Comparison of ENCODE assay signal across 23 cellular contexts in the genomic region with DNA sequence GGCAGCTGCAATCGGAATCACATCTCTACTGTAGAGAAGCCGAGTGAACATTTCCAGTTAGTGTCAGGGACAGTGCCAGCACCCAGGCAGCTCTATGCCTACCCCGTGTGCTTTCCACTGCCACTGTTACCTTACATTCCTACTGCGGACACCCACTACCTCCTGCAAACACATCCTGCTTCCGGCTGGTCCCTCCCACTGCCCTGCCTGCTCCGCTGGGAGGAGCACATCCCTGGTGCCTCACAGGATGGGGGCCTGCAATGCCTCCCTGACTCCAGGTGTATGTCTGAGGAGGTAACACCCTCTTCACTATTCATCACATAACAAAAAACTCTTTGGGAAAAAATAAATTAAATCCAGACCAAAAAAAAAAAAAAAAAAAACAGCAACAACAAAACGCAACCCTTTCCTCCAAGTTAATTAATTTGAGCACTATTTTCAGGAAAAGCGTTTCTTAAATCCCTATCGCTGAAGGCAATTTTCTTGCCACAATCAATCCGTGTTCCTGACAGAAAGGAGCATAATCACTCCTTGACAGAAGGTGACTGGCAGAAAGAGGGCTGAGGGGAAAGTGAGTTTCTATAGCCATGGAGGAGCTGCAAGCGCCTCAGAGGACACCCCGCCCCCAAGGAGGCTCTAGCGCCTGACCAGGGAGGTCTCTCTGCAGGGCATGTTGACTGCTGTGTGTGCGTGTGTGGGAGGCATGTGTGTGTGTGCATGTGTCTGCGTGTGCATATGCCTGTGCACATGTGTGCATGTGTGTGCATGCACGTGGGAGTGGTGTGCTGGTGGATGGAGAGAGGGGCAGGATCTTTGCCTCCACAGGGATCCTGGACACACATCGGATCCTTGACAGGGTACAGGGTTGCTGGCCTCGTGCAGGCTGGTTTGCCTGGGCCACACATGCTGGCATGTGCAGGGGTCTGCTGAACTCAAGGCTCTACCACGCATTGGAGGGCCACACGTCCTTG.
DNase-seq lines count a peak whose midpoint lies in the region; ATAC-seq and TF ChIP-seq lines count a peak whose summit lies in the region.
"Had no signal": no experiment of that assay in that cellular context is flagged by ENCODE, and none has a peak within 500 bp of the region (broad histone marks: within the 10 kb centered on the region; RNA-seq: fewer than 3 reads in every experiment).

No MANE protein-coding gene starts in this region.

- H3K56ac ChIP-seq in IMR-90 (ENCODE audit: extremely low read depth, insufficient read depth, low read length): no peak overlapping the region

- H3K4me3 ChIP-seq in H7 (ENCODE audit: insufficient read depth, low read depth, low read length) (no peak overlapping the region), IMR-90 (ENCODE audit: insufficient read depth, low read depth, low read length) (no peak overlapping the region), osteoblast (ENCODE audit: insufficient read depth, low read length) (no peak overlapping the region), ascending aorta (no peak overlapping the region)

- no peak overlapping the region for H2BK5ac ChIP-seq in IMR-90 (ENCODE audit: low read depth, low read length, poor library complexity, severe bottlenecking)

- H4K8ac ChIP-seq in IMR-90 (ENCODE audit: low read depth in 2 of 2, low read length in 2 of 2): no peak overlapping the region

- dilution Hi-C loops in IMR-90 (cut with HindIII; ENCODE audit: low sequenced_read_pairs, unreplicated experiment): no loop called here

- no peak overlapping the region for H3K18ac ChIP-seq in IMR-90 (ENCODE audit: low read depth, low read length)

- no peak overlapping the region for H2AK5ac ChIP-seq in IMR-90 (ENCODE audit: low read depth, low read length)

- H3K36me3 Mint-ChIP-seq in activated T-helper 17 cell treated with anti-CD3 and anti-CD28 coated beads, Interleukin-2, amount 50 U/mL, for 72 hours (ENCODE audit: low read depth): no peaks in the 10 kb centered on the region
- H3K36me3 Mint-ChIP-seq: CD4-positive, alpha-beta memory T cell had no signal

- TF ChIP-seq RAD21 in IMR-90 (IDR thresholded peaks at IDR 0.05; ENCODE audit: low read length): no peak

- H3K4ac ChIP-seq in IMR-90 (ENCODE audit: low read depth, low read length): no peak overlapping the region

- H3K9me3 Mint-ChIP-seq in activated T-helper 17 cell treated with anti-CD3 and anti-CD28 coated beads, Interleukin-2, amount 50 U/mL, for 72 hours: peaks cover 3% of the 10 kb centered on the region

- 55% methylated on average over 7 of the region's 20 CpGs; no CpG with 5 or more reads in 1 of the 2 experiments for WGBS in IMR-90 (ENCODE audit: extremely low coverage in 2 of 2, insufficient read length in 1 of 2), 2 experiments

- H3K27ac ChIP-seq in IMR-90 (ENCODE audit: insufficient read depth, low read length) (no peak overlapping the region), osteoblast (ENCODE audit: low read depth, low read length) (no peak overlapping the region), ascending aorta (no peak overlapping the region)

- DNase-seq in H7: peak; percentile 49
- DNase-seq in IMR-90: no peak
- DNase-seq in iPS-NIHi11 (ENCODE audit: low spot score): peak; percentile 44
- peak; percentile 66 for DNase-seq in osteoblast (ENCODE audit: insufficient read length, low spot score, missing footprints)
- DNase-seq in ascending aorta (ENCODE audit: low spot score in 2 of 2): no peak
- DNase-seq: C1 segment of cervical spinal cord; CD4-positive, alpha-beta memory T cell; COR-L47; DMS53; HCEC 1CT; KBM-7; MV-4-11; NCI-H1105; NCI-H1436 treated with DMSO at 0.1 percent for 48 hours; NCI-H187 treated with DMSO at 0.1 percent for 48 hours; NCI-H2171 treated with DMSO at 0.1 percent for 48 hours; NCI-H446 treated with DMSO at 0.1 percent for 48 hours; NCI-H526; NCI-H82; Right ventricle myocardium superior; RPMI8226 had no signal

- no peaks in the 10 kb centered on the region for H3K79me2 ChIP-seq in osteoblast (ENCODE audit: insufficient read depth, low read length)

- H4K5ac ChIP-seq in IMR-90 (ENCODE audit: low read depth, low read length): no peak overlapping the region

- H3K4me1 ChIP-seq in IMR-90 (ENCODE audit: control insufficient read depth, insufficient read depth, low read length) (no peaks in the 10 kb centered on the region), osteoblast (ENCODE audit: insufficient read depth, low read length) (no peaks in the 10 kb centered on the region), ascending aorta (no peaks in the 10 kb centered on the region)

- H4K91ac ChIP-seq in IMR-90 (ENCODE audit: insufficient read depth, low read depth, low read length): no peak overlapping the region

- no peak for TF ChIP-seq CTCF in IMR-90 (conservative IDR thresholded peaks at IDR 0.05; ENCODE audit: low read depth, low read length)
- no peak for TF ChIP-seq CTCF in osteoblast (IDR thresholded peaks at IDR 0.05; ENCODE audit: extremely low read depth, low read depth, low read length)
- no peak for TF ChIP-seq CTCF in ascending aorta (IDR thresholded peaks at IDR 0.05)

- TF ChIP-seq POLR2A in IMR-90 (IDR thresholded peaks at IDR 0.05; ENCODE audit: low read depth, low read length): no peak

- no peaks in the 10 kb centered on the region for H3K4me1 Mint-ChIP-seq in activated T-helper 17 cell treated with anti-CD3 and anti-CD28 coated beads, Interleukin-2, amount 50 U/mL, for 72 hours
- H3K4me1 Mint-ChIP-seq: CD4-positive, alpha-beta memory T cell had no signal

- H3K27me3 ChIP-seq in H7 (ENCODE audit: control insufficient read depth, insufficient read depth, low read length) (no peaks in the 10 kb centered on the region), IMR-90 (ENCODE audit: control insufficient read depth, insufficient read depth, low read length) (peaks cover 7% of the 10 kb centered on the region), osteoblast (ENCODE audit: insufficient read depth, low read length) (no peaks in the 10 kb centered on the region), ascending aorta (no peaks in the 10 kb centered on the region)

- no peaks in the 10 kb centered on the region for H3K27me3 Mint-ChIP-seq in activated T-helper 17 cell treated with anti-CD3 and anti-CD28 coated beads, Interleukin-2, amount 50 U/mL, for 72 hours
- H3K27me3 Mint-ChIP-seq: CD4-positive, alpha-beta memory T cell had no signal

- peak overlapping the region; percentile 39 for H2AFZ ChIP-seq in IMR-90 (replicated peaks; ENCODE audit: low read length, poor library complexity)
- no peak overlapping the region for H2AFZ ChIP-seq in osteoblast (ENCODE audit: low read length)

- H3K4me3 Mint-ChIP-seq in activated T-helper 17 cell treated with anti-CD3 and anti-CD28 coated beads, Interleukin-2, amount 50 U/mL, for 72 hours: no peak overlapping the region
- H3K4me3 Mint-ChIP-seq: CD4-positive, alpha-beta memory T cell had no signal

- H3K36me3 ChIP-seq in H7 (replicated peaks; ENCODE audit: control insufficient read depth, insufficient read depth, low read length) (no peaks in the 10 kb centered on the region), IMR-90 (ENCODE audit: control insufficient read depth, insufficient read depth, low read length) (no peaks in the 10 kb centered on the region), osteoblast (ENCODE audit: insufficient read depth, low read length) (no peaks in the 10 kb centered on the region), ascending aorta (no peaks in the 10 kb centered on the region)

- H3K4me2 ChIP-seq in IMR-90 (ENCODE audit: low read depth, low read length): no peak overlapping the region
- H3K4me2 ChIP-seq in osteoblast (ENCODE audit: insufficient read depth, low read length): no peak overlapping the region

- H3K23ac ChIP-seq in IMR-90 (ENCODE audit: low read depth, low read length): no peak overlapping the region

- no peak overlapping the region for H3K9ac ChIP-seq in IMR-90 (ENCODE audit: low read depth, low read length)

- intact Hi-C loops in IMR-90 (cut with micrococcal nuclease) (no loop called here), ascending aorta (cut with DNase I) (no loop called here)

- CTCF ChIA-PET in IMR-90 (lab: Yijun Ruan, JAX): no interaction called here

- H3K9me1 ChIP-seq in IMR-90 (ENCODE audit: insufficient read depth, low read length): no peaks in the 10 kb centered on the region

- H2AK9ac ChIP-seq in IMR-90 (replicated peaks; ENCODE audit: low read depth, low read length, poor library complexity): no peak overlapping the region

- H2BK120ac ChIP-seq in IMR-90 (ENCODE audit: low read depth, low read length): no peak overlapping the region

- no peak overlapping the region for H3K14ac ChIP-seq in IMR-90 (replicated peaks; ENCODE audit: low read depth, low read length)

- in situ Hi-C loops in IMR-90 (cut with MboI; ENCODE audit: low sequenced_read_pairs): no loop called here

- no peaks in the 10 kb centered on the region for H3K79me1 ChIP-seq in IMR-90 (ENCODE audit: low read depth in 1 of 2, low read length in 2 of 2)

- ATAC-seq in IMR-90 (ENCODE audit: low read depth) (no peak), HG02642 (IDR thresholded peaks at IDR 0.05; ENCODE audit: poor library complexity, unreplicated experiment) (no peak)
- no peak for ATAC-seq in activated T-helper 17 cell treated with anti-CD3 and anti-CD28 coated beads, Interleukin-2, amount 50 U/mL, for 72 hours (replicated peaks)

- no peak overlapping the region for H3K27ac Mint-ChIP-seq in activated T-helper 17 cell treated with anti-CD3 and anti-CD28 coated beads, Interleukin-2, amount 50 U/mL, for 72 hours
- H3K27ac Mint-ChIP-seq: CD4-positive, alpha-beta memory T cell had no signal

- POLR2A ChIA-PET in IMR-90 (lab: Charles Lee; ENCODE audit: unreplicated experiment): no interaction called here

- no peak overlapping the region for H2BK15ac ChIP-seq in IMR-90 (ENCODE audit: low read depth, low read length)

- H3K9me3 ChIP-seq in IMR-90 (ENCODE audit: control insufficient read depth, insufficient read depth, low read length): no peaks in the 10 kb centered on the region
- H3K9me3 ChIP-seq in osteoblast (ENCODE audit: low read depth, low read length): no peaks in the 10 kb centered on the region
- no peaks in the 10 kb centered on the region for H3K9me3 ChIP-seq in ascending aorta

- H4K20me1 ChIP-seq in IMR-90 (ENCODE audit: insufficient read depth, low read length) (no peaks in the 10 kb centered on the region), osteoblast (ENCODE audit: insufficient read depth, low read length) (no peaks in the 10 kb centered on the region)

- no TSS peak for BruUV-seq in IMR-90 (replicated peaks; lab: Mats Ljungman, UMichigan)

- no peak overlapping the region for H2BK20ac ChIP-seq in IMR-90 (ENCODE audit: low read depth, low read length)

TF ChIP-seq in IMR-90, 13 proteins besides CTCF, POLR2A, EP300 and RAD21 (continues in another document):
- TF ChIP-seq MAZ (IDR thresholded peaks at IDR 0.05; ENCODE audit: borderline replicate concordance, low read depth, low read length) (no peak), RCOR1 (IDR thresholded peaks at IDR 0.05; ENCODE audit: insufficient replicate concordance, low read length) (no peak)

Comparison
In these comparisons a context has a peak if more than half of its experiments do, and no peak if none do; other contexts are left out.
1. DNase-seq: peak in H7 (single experiment), iPS-NIHi11 (single experiment) and osteoblast (single experiment); none in IMR-90 (single experiment) and ascending aorta (0 of 2).